23 cellular contexts compared by ENCODE assay signal in genomic region chr10:29430101-29430500, GRCh38.
DNase-seq lines count a peak whose midpoint lies in the region; ATAC-seq and TF ChIP-seq lines count a peak whose summit lies in the region.
"Had no signal": no experiment of that assay in that cellular context is flagged by ENCODE, and none has a peak within 500 bp of the region (broad histone marks: within the 10 kb centered on the region; RNA-seq: fewer than 3 reads in every experiment).

No MANE protein-coding gene starts in this region.

- peaks cover 13% of the 10 kb centered on the region for H3K36me3 ChIP-seq in A673 (ENCODE audit: insufficient read depth, low read length, poor library complexity, severe bottlenecking)
- H3K36me3 ChIP-seq: Peyer's patch, SJCRH30 had no signal

- H3K9me3 ChIP-seq in A673 (ENCODE audit: low read depth, low read length, poor library complexity, severe bottlenecking): peaks cover 13% of the 10 kb centered on the region
- H3K9me3 ChIP-seq: Peyer's patch, SJCRH30 had no signal

- peak overlapping the region; percentile 93 for H3K27ac ChIP-seq in A673 (ENCODE audit: low read depth, low read length, poor library complexity, severe bottlenecking)
- H3K27ac ChIP-seq: BLaER1 treated with 17β-estradiol and CSF1 and Interleukin-3, amounts not matched to agents 10 nM and 100 nM; Peyer's patch; SJCRH30 had no signal

- H3K4me1 ChIP-seq in A673 (ENCODE audit: insufficient read depth, low read length, poor library complexity, severe bottlenecking): peaks cover 60% of the 10 kb centered on the region
- H3K4me1 ChIP-seq: Caco-2, Peyer's patch, SJCRH30 had no signal

- ATAC-seq in activated naive CD4-positive, alpha-beta T cell treated with anti-CD3 and anti-CD28 coated beads, Interleukin-2, amount 50 U/mL, for 72 hours: no peak
- ATAC-seq in left cardiac atrium: no peak
- ATAC-seq: T-helper 17 cell had no signal

- no peak for TF ChIP-seq CTCF in A673 (conservative IDR thresholded peaks at IDR 0.05; ENCODE audit: low read depth, low read length)

- CTCF ChIA-PET in A673 (lab: Charles Lee): interaction anchor here (0.5 to 1.7 kb wide), 7 partner anchors 16 to 572 kb away, joined by 3 to 12 read pairs (median 3); no protein-coding TSS in a partner anchor

- POLR2A ChIA-PET in A673 (lab: Charles Lee; ENCODE audit: low non-redundant PET): interaction anchor here (0.6 kb wide), 2 partner anchors 16 to 644 kb away, joined by 3 read pairs; no protein-coding TSS in a partner anchor

- no peaks in the 10 kb centered on the region for H3K9me3 Mint-ChIP-seq in activated naive CD4-positive, alpha-beta T cell treated with anti-CD3 and anti-CD28 coated beads, Interleukin-2, amount 50 U/mL, for 72 hours

- intact Hi-C loops in A673 (cut with micrococcal nuclease; ENCODE audit: unreplicated experiment) (loop anchor here (2.0 to 5.0 kb wide), 3 partner anchors 67 to 643 kb away; no protein-coding TSS in a partner anchor), left cardiac atrium (cut with DNase I) (no loop called here)

- BruUV-seq in A673 (replicated peaks; lab: Mats Ljungman, UMichigan): no TSS peak

- H3K4me3 ChIP-seq in A673 (ENCODE audit: low read depth, low read length, poor library complexity, severe bottlenecking): no peak overlapping the region
- H3K4me3 ChIP-seq: BLaER1 treated with 17β-estradiol and CSF1 and Interleukin-3, amounts not matched to agents 10 nM and 100 nM; Peyer's patch; SJCRH30 had no signal

- H3K27ac Mint-ChIP-seq in activated naive CD4-positive, alpha-beta T cell treated with anti-CD3 and anti-CD28 coated beads, Interleukin-2, amount 50 U/mL, for 72 hours: no peak overlapping the region

- peaks cover 0 to 10% of the 10 kb centered on the region in 2 donors for H3K36me3 Mint-ChIP-seq in activated naive CD4-positive, alpha-beta T cell treated with anti-CD3 and anti-CD28 coated beads, Interleukin-2, amount 50 U/mL, for 72 hours

- peak; percentile 95 for DNase-seq in A673 (ENCODE audit: low spot score)
- DNase-seq in EH (ENCODE audit: low read depth): peak; percentile 22
- DNase-seq in SW480 (ENCODE audit: low spot score): peak; percentile 8
- DNase-seq in fibroblast of peridontal ligament (ENCODE audit: extremely low read depth): peak; percentile 86
- DNase-seq in NCI-H1092 treated with DMSO at 0.1 percent for 48 hours (lab: John Stamatoyannopoulos, UW): no peak
- no peak for DNase-seq in activated naive CD4-positive, alpha-beta T cell treated with anti-CD3 and anti-CD28 coated beads, Interleukin-2, amount 50 U/mL, for 72 hours (ENCODE audit: low spot score in 2 of 2)
- no peak for DNase-seq in left cardiac atrium
- DNase-seq: Caco-2; CD4-positive, alpha-beta memory T cell; DMS153; KG1; NCI-H1105 treated with DMSO at 0.1 percent for 48 hours; NCI-H1694; NCI-H2081; NCI-H2171; NCI-H345; NCI-H524; NCI-H774; NK-92 treated with Interleukin-12 subunit alpha and Interleukin-12 subunit beta, amount 100 ng/mL, for 24 hours; Peyer's patch; SJCRH30; T-helper 17 cell had no signal

- no peaks in the 10 kb centered on the region for H3K27me3 ChIP-seq in A673 (replicated peaks; ENCODE audit: insufficient read depth, low read depth, low read length, poor library complexity)
- H3K27me3 ChIP-seq: BLaER1 treated with 17β-estradiol and CSF1 and Interleukin-3, amounts not matched to agents 10 nM and 100 nM; Peyer's patch; SJCRH30 had no signal

Comparison
In these comparisons a context has a peak if more than half of its experiments do, and no peak if none do; other contexts are left out.
1. DNase-seq: peak in A673 (single experiment), EH (single experiment), SW480 (single experiment) and fibroblast of peridontal ligament (single experiment); none in NCI-H1092 treated with DMSO at 0.1 percent for 48 hours (single experiment), activated naive CD4-positive, alpha-beta T cell treated with anti-CD3 and anti-CD28 coated beads, Interleukin-2, amount 50 U/mL, for 72 hours (0 of 2) and left cardiac atrium (single experiment).